Comparison of ENCODE assay signal across 11 cellular contexts in genomic region chr20:41650221-41650948, GRCh38. TPM values are rescaled to one million over a fixed set of nuclear protein-coding genes. Genes with fewer than 3 reads are reported as not detected.
DNase-seq lines count a peak whose midpoint lies in the region; ATAC-seq and TF ChIP-seq lines count a peak whose summit lies in the region.
"Had no signal": no experiment of that assay in that cellular context is flagged by ENCODE, and none has a peak within 500 bp of the region (broad histone marks: within the 10 kb centered on the region; RNA-seq: fewer than 3 reads in every experiment).

No MANE protein-coding gene starts in this region.

- no peaks in the 10 kb centered on the region for H3K36me3 Mint-ChIP-seq in neural progenitor cell
- H3K36me3 Mint-ChIP-seq: natural killer cell treated with Interleukin-12 subunit alpha and Interleukin-12 subunit beta and Interleukin-15 and Interleukin-18, amount 100 ng/mL, for 72 hours; T-cell had no signal

- WGBS in SK-N-SH (ENCODE audit: low lambda C conversion rate) = 26% methylated on average over 1 of the region's 1 CpG

- no peaks in the 10 kb centered on the region for H3K36me3 ChIP-seq in PC-9 (ENCODE audit: low read depth)
- no peaks in the 10 kb centered on the region for H3K36me3 ChIP-seq in neural progenitor cell
- no peaks in the 10 kb centered on the region for H3K36me3 ChIP-seq in SK-N-SH (replicated peaks in 1 of 2; ENCODE audit: control insufficient read depth in 1 of 2, insufficient read depth in 2 of 2, low read length in 1 of 2)
- H3K36me3 ChIP-seq in tibial artery = no peaks in the 10 kb centered on the region

- no peaks in the 10 kb centered on the region for H3K9me3 ChIP-seq in PC-9 (ENCODE audit: insufficient read depth, low read depth)
- no peaks in the 10 kb centered on the region for H3K9me3 ChIP-seq in neural progenitor cell (ENCODE audit: low read depth)
- no peaks in the 10 kb centered on the region for H3K9me3 ChIP-seq in SK-N-SH
- H3K9me3 ChIP-seq in tibial artery = no peaks in the 10 kb centered on the region

- H3F3A ChIP-seq in PC-9 (ENCODE audit: insufficient read depth, low read depth) (peaks cover 10% of the 10 kb centered on the region; the same call in 1 of the 2 replicates), neural progenitor cell (ENCODE audit: low read depth) (no peaks in the 10 kb centered on the region), SK-N-SH (replicated peaks; ENCODE audit: insufficient read depth) (no peaks in the 10 kb centered on the region)

- no peaks in the 10 kb centered on the region for H3K27me3 ChIP-seq in PC-9 (ENCODE audit: insufficient read depth, low read depth)
- H3K27me3 ChIP-seq in neural progenitor cell = no peaks in the 10 kb centered on the region
- peaks cover 7% of the 10 kb centered on the region; the same call in 1 of the 2 replicates for H3K27me3 ChIP-seq in SK-N-SH (ENCODE audit: insufficient read depth)
- no peaks in the 10 kb centered on the region for H3K27me3 ChIP-seq in tibial artery

- H3K4me3 ChIP-seq in PC-9 (no peak overlapping the region), neural progenitor cell (no peak overlapping the region), SK-N-SH (ENCODE audit: low read depth in 2 of 2, low read length in 1 of 2) (no peak overlapping the region), tibial artery (no peak overlapping the region)

- POLR2A ChIA-PET in PC-9 (lab: Charles Lee; ENCODE audit: unreplicated experiment) (interaction anchor here (0.7 kb wide), 1 partner anchor 168 kb away, joined by 5 read pairs; no protein-coding TSS in a partner anchor), SK-N-SH (lab: Yijun Ruan, JAX) (no interaction called here)

- peak overlapping the region; percentile 52 for H3K27ac Mint-ChIP-seq in neural progenitor cell
- H3K27ac Mint-ChIP-seq: natural killer cell treated with Interleukin-12 subunit alpha and Interleukin-12 subunit beta and Interleukin-15 and Interleukin-18, amount 100 ng/mL, for 72 hours; T-cell had no signal

- no peak for TF ChIP-seq EP300 in SK-N-SH (IDR thresholded peaks at IDR 0.05; ENCODE audit: borderline replicate concordance in 1 of 2, low read depth in 1 of 2, low read length in 1 of 2)

- no peaks in the 10 kb centered on the region for H4K20me1 ChIP-seq in PC-9 (ENCODE audit: insufficient read depth)
- H4K20me1 ChIP-seq in neural progenitor cell (ENCODE audit: low read depth) = no peaks in the 10 kb centered on the region
- H4K20me1 ChIP-seq in SK-N-SH (ENCODE audit: insufficient read depth) = no peaks in the 10 kb centered on the region

- H3K27me3 Mint-ChIP-seq in neural progenitor cell (ENCODE audit: insufficient read depth, low read depth) = peaks cover 9% of the 10 kb centered on the region

- H3K4me2 ChIP-seq in PC-9 = peak overlapping the region; percentile 71
- H3K4me2 ChIP-seq in neural progenitor cell = peak overlapping the region; percentile 33
- H3K4me2 ChIP-seq in SK-N-SH = no peak overlapping the region

- peaks cover 44% of the 10 kb centered on the region for H3K4me1 Mint-ChIP-seq in neural progenitor cell
- H3K4me1 Mint-ChIP-seq: T-cell had no signal

- DNase-seq in ELF-1 (ENCODE audit: low read depth, low spot score) (peak; percentile 14), NCI-H2029 treated with DMSO at 0.1 percent for 48 hours (lab: John Stamatoyannopoulos, UW) (peak; percentile 97), PC-9 (peak; percentile 23 to 95), neural progenitor cell (ENCODE audit: low spot score) (no peak), SK-N-SH (no peak), iPS-NIHi11 (ENCODE audit: low spot score) (no peak), tibial artery (no peak)
- DNase-seq: amniotic stem cell, T-cell had no signal

- TF ChIP-seq CTCF in PC-9 (conservative IDR thresholded peaks at IDR 0.05) (no peak), neural progenitor cell (IDR thresholded peaks at IDR 0.05) (no peak), SK-N-SH (IDR thresholded peaks at IDR 0.05) (no peak), tibial artery (IDR thresholded peaks at IDR 0.05) (no peak)

- no peaks in the 10 kb centered on the region for H3K9me3 Mint-ChIP-seq in neural progenitor cell
- H3K9me3 Mint-ChIP-seq: natural killer cell treated with Interleukin-12 subunit alpha and Interleukin-12 subunit beta and Interleukin-15 and Interleukin-18, amount 100 ng/mL, for 72 hours; T-cell had no signal

- no peak for ATAC-seq in GM19467 (IDR thresholded peaks at IDR 0.05; ENCODE audit: unreplicated experiment)
- ATAC-seq: natural killer cell treated with Interleukin-12 subunit alpha and Interleukin-12 subunit beta and Interleukin-15 and Interleukin-18, amount 100 ng/mL, for 72 hours; T-cell had no signal

- no peak for TF ChIP-seq RAD21 in SK-N-SH (IDR thresholded peaks at IDR 0.05; ENCODE audit: low read length)

- CTCF ChIA-PET in PC-9 (lab: Charles Lee) (no interaction called here), SK-N-SH (lab: Yijun Ruan, JAX) (no interaction called here)

- H3K4me3 Mint-ChIP-seq in neural progenitor cell = no peak overlapping the region
- H3K4me3 Mint-ChIP-seq: natural killer cell treated with Interleukin-12 subunit alpha and Interleukin-12 subunit beta and Interleukin-15 and Interleukin-18, amount 100 ng/mL, for 72 hours; T-cell had no signal

- H3K27ac ChIP-seq in PC-9 = no peak overlapping the region
- no peak overlapping the region for H3K27ac ChIP-seq in neural progenitor cell
- no peak overlapping the region for H3K27ac ChIP-seq in SK-N-SH (ENCODE audit: low read depth in 2 of 2, low read length in 1 of 2)
- H3K27ac ChIP-seq in tibial artery = no peak overlapping the region

- H3K9ac ChIP-seq in neural progenitor cell = no peak overlapping the region
- H3K9ac ChIP-seq in SK-N-SH = no peak overlapping the region

- no peaks in the 10 kb centered on the region for H3K79me2 ChIP-seq in PC-9 (ENCODE audit: low read depth)
- H3K79me2 ChIP-seq in neural progenitor cell (ENCODE audit: low read depth) = no peaks in the 10 kb centered on the region
- no peaks in the 10 kb centered on the region for H3K79me2 ChIP-seq in SK-N-SH (ENCODE audit: insufficient read depth)

- H3K9me2 ChIP-seq in PC-9 (ENCODE audit: insufficient read depth) (no peaks in the 10 kb centered on the region), SK-N-SH (no peaks in the 10 kb centered on the region)

- BruUV-seq in PC-9 (replicated peaks; lab: Mats Ljungman, UMichigan) = no TSS peak

- H3K4me1 ChIP-seq in PC-9 (replicated peaks; ENCODE audit: insufficient read depth) (peaks cover 27% of the 10 kb centered on the region), neural progenitor cell (peaks cover 13% of the 10 kb centered on the region), SK-N-SH (ENCODE audit: control insufficient read depth in 1 of 2, insufficient read depth in 2 of 2, low read depth in 1 of 2, low read length in 1 of 2) (no peaks in the 10 kb centered on the region), tibial artery (no peaks in the 10 kb centered on the region)

- intact Hi-C loops in PC-9 (cut with micrococcal nuclease; ENCODE audit: unreplicated experiment) = loop anchor here (2.0 kb wide), 1 partner anchor 32 kb away; the partner anchor contains the start of gene CHD6
- intact Hi-C loops in tibial artery (cut with DNase I; ENCODE audit: low total_unique reads) = no loop called here

- H2AFZ ChIP-seq in PC-9 (no peak overlapping the region), neural progenitor cell (replicated peaks) (peak overlapping the region; percentile 99), SK-N-SH (ENCODE audit: low read depth) (no peak overlapping the region)

TF ChIP-seq in SK-N-SH, 30 proteins besides CTCF, POLR2A, EP300 and RAD21 (continues in another document):
- TF ChIP-seq PBX3 (IDR thresholded peaks at IDR 0.05) (no peak), NFIC (IDR thresholded peaks at IDR 0.05; ENCODE audit: borderline replicate concordance) (no peak), RFX5 (IDR thresholded peaks at IDR 0.05; ENCODE audit: low read length) (no peak), REST (IDR thresholded peaks at IDR 0.05; ENCODE audit: low read depth, low read length) (no peak), GABPA (IDR thresholded peaks at IDR 0.05; ENCODE audit: low read depth) (no peak)

RNA-seq across cellular contexts. Expression of gene CHD6, which starts 32.2 kb away (rescaled TPM):
- total RNA-seq in PC-9 (2021) = 48.6 and 51.1 TPM in 2 replicates
- total RNA-seq in neural progenitor cell (ENCODE audit: low replicate concordance) = 76.1 TPM in 2 replicates
- polyA plus RNA-seq in SK-N-SH (2012; rRNA removed) = 7.1 and 8.7 TPM in 2 replicates
- 4.5 and 5.2 TPM in 2 replicates for polyA plus RNA-seq in SK-N-SH (2012; cell fraction: cytosol; rRNA removed)
- 15.3 and 23.4 TPM in 2 replicates for polyA plus RNA-seq in SK-N-SH (2012; cell fraction: nucleus; rRNA removed)

Comparison
In these comparisons a context has a peak if more than half of its experiments do, and no peak if none do; other contexts are left out.
1. DNase-seq: peak in ELF-1 (single experiment), NCI-H2029 treated with DMSO at 0.1 percent for 48 hours (single experiment) and PC-9 (2 of 2); none in neural progenitor cell (single experiment), SK-N-SH (single experiment), iPS-NIHi11 (single experiment) and tibial artery (0 of 2).